Comparison of ENCODE assay signal across 10 cellular contexts in the genomic region with DNA sequence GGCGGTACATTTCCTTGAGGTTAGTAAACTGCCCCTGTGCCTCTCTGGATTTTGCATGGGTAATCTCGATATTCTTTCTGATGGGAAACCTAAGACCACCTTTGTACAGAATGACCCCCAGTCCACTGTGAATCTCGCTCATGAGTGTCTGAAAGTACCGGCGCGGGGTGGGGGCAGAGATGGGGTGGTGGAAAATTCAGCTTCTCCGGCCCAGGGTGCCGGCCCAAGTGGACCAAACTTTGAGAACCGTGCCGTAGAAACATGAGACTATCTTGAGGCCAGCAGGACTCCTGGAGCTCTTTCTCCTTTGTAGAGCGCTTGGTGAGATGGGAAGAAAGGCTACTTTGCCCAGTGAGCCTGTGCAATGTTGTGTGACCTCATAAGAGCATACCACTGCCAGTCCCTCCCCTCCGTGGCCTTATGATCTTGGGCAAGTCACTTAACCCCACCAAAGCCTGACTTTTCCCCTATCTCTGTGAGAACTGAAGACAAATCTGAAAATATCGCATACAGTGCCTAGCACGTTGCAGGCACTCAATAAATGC. TPM values are rescaled to one million over a fixed set of nuclear protein-coding genes. Genes with fewer than 3 reads are reported as not detected.
DNase-seq lines count a peak whose midpoint lies in the region; ATAC-seq, FAIRE-seq and TF ChIP-seq lines count a peak whose summit lies in the region.
"Had no signal": no experiment of that assay in that cellular context is flagged by ENCODE, and none has a peak within 500 bp of the region (broad histone marks: within the 10 kb centered on the region; RNA-seq: fewer than 3 reads in every experiment).

No MANE protein-coding gene starts in this region.

- no peak overlapping the region for H3K18ac ChIP-seq in IMR-90 (ENCODE audit: low read depth, low read length)

- H3K27ac Mint-ChIP-seq in natural killer cell = no peak overlapping the region
- H3K27ac Mint-ChIP-seq: stimulated activated effector memory CD8-positive, alpha-beta T cell treated with anti-CD3 and anti-CD28 coated beads, Interleukin-12 subunit alpha, Interleukin-12 subunit beta, amount 100 ng/mL, for 72 hours had no signal

- H4K5ac ChIP-seq in IMR-90 (ENCODE audit: low read depth, low read length) = peak overlapping the region; percentile 0; the same call in 1 of the 2 replicates

- no peak for ATAC-seq in IMR-90 (ENCODE audit: low read depth)
- ATAC-seq in lung (ENCODE audit: insufficient read depth, low FRiP score) = no peak
- ATAC-seq in thoracic aorta (ENCODE audit: insufficient number of reproducible peaks, low FRiP score, low read depth) = no peak
- ATAC-seq in natural killer cell = no peak
- no peak for ATAC-seq in GM18511 (IDR thresholded peaks at IDR 0.05; ENCODE audit: unreplicated experiment)
- no peak for ATAC-seq in GM21515 (IDR thresholded peaks at IDR 0.05; ENCODE audit: unreplicated experiment)
- no peak for ATAC-seq in HG02623 (IDR thresholded peaks at IDR 0.05; ENCODE audit: unreplicated experiment)
- ATAC-seq: activated T-cell treated with anti-CD3 and anti-CD28 coated beads, Interleukin-2, amount 50 U/mL, for 4 hours; stimulated activated effector memory CD8-positive, alpha-beta T cell treated with anti-CD3 and anti-CD28 coated beads, Interleukin-12 subunit alpha, Interleukin-12 subunit beta, amount 100 ng/mL, for 72 hours had no signal

- in situ Hi-C loops in IMR-90 (cut with MboI; ENCODE audit: low sequenced_read_pairs) = no loop called here

- H3K9me3 ChIP-seq in IMR-90 (ENCODE audit: control insufficient read depth, insufficient read depth, low read length) = peaks cover 5% of the 10 kb centered on the region
- peaks cover 2% of the 10 kb centered on the region for H3K9me3 ChIP-seq in endothelial cell of umbilical vein (replicated peaks; ENCODE audit: control insufficient read depth, insufficient read depth, low read length)
- H3K9me3 ChIP-seq in lung (ENCODE audit: control insufficient read depth in 2 of 2, insufficient read depth in 1 of 2, low read length in 1 of 2) = peaks cover 0 to 8% of the 10 kb centered on the region in 2 donors
- H3K9me3 ChIP-seq in thoracic aorta = peaks cover 4% of the 10 kb centered on the region

- H3K4me2 ChIP-seq in IMR-90 (ENCODE audit: low read depth, low read length) (peak overlapping the region; percentile 73), endothelial cell of umbilical vein (ENCODE audit: insufficient read depth, low read length) (peak overlapping the region; percentile 88)

- CTCF ChIA-PET in IMR-90 (lab: Yijun Ruan, JAX) = interaction anchor here (1.1 to 1.7 kb wide), 2 partner anchors 11 to 63 kb away, joined by 3 to 11 read pairs; no protein-coding TSS in a partner anchor
- CTCF ChIA-PET in endothelial cell of umbilical vein (lab: Charles Lee) = interaction anchor here (0.9 to 6.0 kb wide), 10 partner anchors 9 to 342 kb away, joined by 3 to 90 read pairs (median 4); a partner anchor contains a TSS

- H3K36me3 Mint-ChIP-seq in natural killer cell = no peaks in the 10 kb centered on the region
- H3K36me3 Mint-ChIP-seq: stimulated activated effector memory CD8-positive, alpha-beta T cell treated with anti-CD3 and anti-CD28 coated beads, Interleukin-12 subunit alpha, Interleukin-12 subunit beta, amount 100 ng/mL, for 72 hours had no signal

- H3K27me3 Mint-ChIP-seq in natural killer cell (ENCODE audit: low read depth in 2 of 2) = peaks cover 3 to 8% of the 10 kb centered on the region in 2 donors

- H3K27ac ChIP-seq in IMR-90 (ENCODE audit: insufficient read depth, low read length) (no peak overlapping the region), endothelial cell of umbilical vein (ENCODE audit: insufficient read depth, low read depth, low read length) (no peak overlapping the region), lung (ENCODE audit: low read depth in 1 of 2, low read length in 1 of 2) (peak overlapping the region in 1 of 2 donors; percentile 32), thoracic aorta (no peak overlapping the region)

- DNase-seq in IMR-90 = no peak
- no peak for DNase-seq in endothelial cell of umbilical vein (ENCODE audit: low read depth, low spot score)
- DNase-seq in lung (ENCODE audit: low spot score) = no peak
- no peak for DNase-seq in thoracic aorta (ENCODE audit: low spot score)
- no peak for DNase-seq in natural killer cell
- DNase-seq: activated T-cell treated with anti-CD3 and anti-CD28 coated beads, Interleukin-2, amount 50 U/mL, for 4 hours had no signal

- H3K9me1 ChIP-seq in IMR-90 (ENCODE audit: insufficient read depth, low read length) (peaks cover 3% of the 10 kb centered on the region), endothelial cell of umbilical vein (replicated peaks; ENCODE audit: control insufficient read depth, extremely low read depth, insufficient read depth, low read length) (no peaks in the 10 kb centered on the region)

- WGBS in IMR-90 (ENCODE audit: extremely low coverage in 2 of 2, insufficient read length in 1 of 2), 2 experiments = no CpG with 5 or more reads among the region's 14 CpGs
- 67 to 72% methylated on average over 14 of the region's 14 CpGs for WGBS in lung, 2 donors

- H3K4me3 ChIP-seq in IMR-90 (ENCODE audit: insufficient read depth, low read depth, low read length) (peak overlapping the region; percentile 43), endothelial cell of umbilical vein (replicated peaks in 1 of 3; ENCODE audit: insufficient read depth in 1 of 3, low read depth in 1 of 3, low read length in 3 of 3) (peak overlapping the region; percentile 31 to 60 (median 42)), lung (peak overlapping the region; percentile 29), thoracic aorta (peak overlapping the region; percentile 77)

- peaks cover 6 to 9% of the 10 kb centered on the region in 2 donors for H3K9me3 Mint-ChIP-seq in natural killer cell
- H3K9me3 Mint-ChIP-seq: activated T-cell treated with anti-CD3 and anti-CD28 coated beads, Interleukin-2, amount 50 U/mL, for 4 hours had no signal

- H4K8ac ChIP-seq in IMR-90 (ENCODE audit: low read depth in 2 of 2, low read length in 2 of 2) = peak overlapping the region; percentile 24 to 77; a peak in 3 of 4 replicates

- H2AK9ac ChIP-seq in IMR-90 (replicated peaks; ENCODE audit: low read depth, low read length, poor library complexity) = peak overlapping the region; percentile 0

- intact Hi-C loops in IMR-90 (cut with micrococcal nuclease) = no loop called here
- intact Hi-C loops in endothelial cell of umbilical vein (cut with micrococcal nuclease) = loop anchor here (1.0 to 2.0 kb wide), 2 partner anchors 10 to 29 kb away; no protein-coding TSS in a partner anchor
- intact Hi-C loops in natural killer cell (cut with micrococcal nuclease) = no loop called here

- H2BK15ac ChIP-seq in IMR-90 (ENCODE audit: low read depth, low read length) = no peak overlapping the region; the same call in 2 of the 3 replicates

- TF ChIP-seq RAD21 in IMR-90 (IDR thresholded peaks at IDR 0.05; ENCODE audit: low read length) = no peak

- H2AFZ ChIP-seq in IMR-90 (replicated peaks; ENCODE audit: low read length, poor library complexity) (peak overlapping the region; percentile 94), endothelial cell of umbilical vein (ENCODE audit: low read depth, low read length) (peak overlapping the region; percentile 96)

- H2BK5ac ChIP-seq in IMR-90 (ENCODE audit: low read depth, low read length, poor library complexity, severe bottlenecking) = no peak overlapping the region

- peak overlapping the region; percentile 57; the same call in 1 of the 2 replicates for H2BK120ac ChIP-seq in IMR-90 (ENCODE audit: low read depth, low read length)

- no peak overlapping the region for H3K4me3 Mint-ChIP-seq in natural killer cell
- H3K4me3 Mint-ChIP-seq: activated T-cell treated with anti-CD3 and anti-CD28 coated beads, Interleukin-2, amount 50 U/mL, for 4 hours; stimulated activated effector memory CD8-positive, alpha-beta T cell treated with anti-CD3 and anti-CD28 coated beads, Interleukin-12 subunit alpha, Interleukin-12 subunit beta, amount 100 ng/mL, for 72 hours had no signal

- H2BK20ac ChIP-seq in IMR-90 (ENCODE audit: low read depth, low read length) = no peak overlapping the region

- H3K56ac ChIP-seq in IMR-90 (ENCODE audit: extremely low read depth, insufficient read depth, low read length) = no peak overlapping the region

- TF ChIP-seq POLR2A in IMR-90 (IDR thresholded peaks at IDR 0.05; ENCODE audit: low read depth, low read length) (no peak), endothelial cell of umbilical vein (IDR thresholded peaks at IDR 0.05; ENCODE audit: low read depth, low read length) (no peak)

- TF ChIP-seq CTCF in IMR-90 (conservative IDR thresholded peaks at IDR 0.05; ENCODE audit: low read depth, low read length) (no peak), endothelial cell of umbilical vein (IDR thresholded peaks at IDR 0.05; ENCODE audit: extremely low read depth in 1 of 2, insufficient read depth in 1 of 2, low read depth in 1 of 2, low read length in 2 of 2) (no peak), lung (IDR thresholded peaks at IDR 0.05; ENCODE audit: control extremely low read depth, extremely low read depth) (no peak), thoracic aorta (IDR thresholded peaks at IDR 0.05) (no peak), natural killer cell (IDR thresholded peaks at IDR 0.05) (no peak)

- H2AK5ac ChIP-seq in IMR-90 (ENCODE audit: low read depth, low read length) = no peak overlapping the region

- BruUV-seq in IMR-90 (replicated peaks; lab: Mats Ljungman, UMichigan) (no TSS peak), endothelial cell of umbilical vein (replicated peaks; lab: Mats Ljungman, UMichigan) (TSS peak; percentile 78)

- H3K36me3 ChIP-seq in IMR-90 (ENCODE audit: control insufficient read depth, insufficient read depth, low read length) (no peaks in the 10 kb centered on the region), endothelial cell of umbilical vein (ENCODE audit: control insufficient read depth in 2 of 2, extremely low read depth in 1 of 2, insufficient read depth in 2 of 2, low read length in 2 of 2) (no peaks in the 10 kb centered on the region), lung (ENCODE audit: control insufficient read depth in 2 of 2, insufficient read depth in 2 of 2, low read length in 2 of 2) (no peaks in the 10 kb centered on the region), thoracic aorta (no peaks in the 10 kb centered on the region)

- no peaks in the 10 kb centered on the region for H3K79me1 ChIP-seq in IMR-90 (ENCODE audit: low read depth in 1 of 2, low read length in 2 of 2)

- H3K14ac ChIP-seq in IMR-90 (replicated peaks; ENCODE audit: low read depth, low read length) = no peak overlapping the region

- H3K9ac ChIP-seq in IMR-90 (ENCODE audit: low read depth, low read length) = 0 out of 2 replicates have a peak overlapping the region, but pooled peaks have one; percentile 1
- H3K9ac ChIP-seq in endothelial cell of umbilical vein (replicated peaks; ENCODE audit: extremely low read depth, insufficient read depth, low read length) = peak overlapping the region; percentile 26

- H3K4me1 Mint-ChIP-seq in natural killer cell = no peaks in the 10 kb centered on the region
- H3K4me1 Mint-ChIP-seq: stimulated activated effector memory CD8-positive, alpha-beta T cell treated with anti-CD3 and anti-CD28 coated beads, Interleukin-12 subunit alpha, Interleukin-12 subunit beta, amount 100 ng/mL, for 72 hours had no signal

- H3K79me2 ChIP-seq in endothelial cell of umbilical vein (ENCODE audit: control insufficient read depth, insufficient read depth, low read length) = no peaks in the 10 kb centered on the region

- dilution Hi-C loops in IMR-90 (cut with HindIII; ENCODE audit: low sequenced_read_pairs, unreplicated experiment) = no loop called here
- dilution Hi-C loops in endothelial cell of umbilical vein (cut with MboI; ENCODE audit: extremely low pct_ligation_motif_present, low sequenced_read_pairs) = no loop called here

- no peak overlapping the region for H3K23ac ChIP-seq in IMR-90 (ENCODE audit: low read depth, low read length)

- H3K27me3 ChIP-seq in IMR-90 (ENCODE audit: control insufficient read depth, insufficient read depth, low read length) (no peaks in the 10 kb centered on the region), endothelial cell of umbilical vein (ENCODE audit: control insufficient read depth in 2 of 2, insufficient read depth in 2 of 2, low read length in 2 of 2) (no peaks in the 10 kb centered on the region), lung (ENCODE audit: control insufficient read depth, insufficient read depth) (no peaks in the 10 kb centered on the region), thoracic aorta (replicated peaks; ENCODE audit: insufficient read depth) (no peaks in the 10 kb centered on the region)

- H4K20me1 ChIP-seq in IMR-90 (ENCODE audit: insufficient read depth, low read length) = no peaks in the 10 kb centered on the region
- no peaks in the 10 kb centered on the region for H4K20me1 ChIP-seq in endothelial cell of umbilical vein (replicated peaks; ENCODE audit: control insufficient read depth, extremely low read depth, insufficient read depth, low read length)

- H3K4me1 ChIP-seq in IMR-90 (ENCODE audit: control insufficient read depth, insufficient read depth, low read length) = peaks cover 3% of the 10 kb centered on the region; the same call in 1 of the 2 replicates
- peaks cover 4% of the 10 kb centered on the region for H3K4me1 ChIP-seq in endothelial cell of umbilical vein (ENCODE audit: control insufficient read depth, extremely low read depth, insufficient read depth, low read length)
- peaks cover 0 to 8% of the 10 kb centered on the region in 2 donors for H3K4me1 ChIP-seq in lung (ENCODE audit: control insufficient read depth in 2 of 2, insufficient read depth in 2 of 2, low read length in 2 of 2)
- H3K4me1 ChIP-seq in thoracic aorta (ENCODE audit: control insufficient read depth in 1 of 2, low read depth in 2 of 2) = peaks cover 0 to 5% of the 10 kb centered on the region in 2 donors

- FAIRE-seq in endothelial cell of umbilical vein (lab: Jason Lieb, UNC) = no peak

- POLR2A ChIA-PET in IMR-90 (lab: Charles Lee; ENCODE audit: unreplicated experiment) = interaction anchor here (1.1 kb wide), 1 partner anchor 11 kb away, joined by 5 read pairs; no protein-coding TSS in a partner anchor
- POLR2A ChIA-PET in endothelial cell of umbilical vein (lab: Charles Lee) = interaction anchor here (0.9 kb wide), 1 partner anchor 11 kb away, joined by 3 read pairs; no protein-coding TSS in a partner anchor

- peak overlapping the region; percentile 52; the same call in 1 of the 2 replicates for H3K4ac ChIP-seq in IMR-90 (ENCODE audit: low read depth, low read length)

- H4K91ac ChIP-seq in IMR-90 (ENCODE audit: insufficient read depth, low read depth, low read length) = no peak overlapping the region

RNA-seq across cellular contexts. Expression of a gene that starts 40.3 kb away (rescaled TPM):
- total RNA-seq in IMR-90 (2012; rRNA removed) (99.4 and 130 TPM in 2 replicates), endothelial cell of umbilical vein (136 and 142 TPM in 2 replicates), lung (100 to 1,000 TPM in 1 of 2 donors, 10 to 100 TPM in 1; 77.6 to 237 TPM), thoracic aorta (under 1 TPM in 1 of 2 donors, not detected in 1; 0.21 TPM), natural killer cell (1 to 10 TPM in 1 of 3 donors, under 1 TPM in 2; 0.41 to 1.3 (median 0.60) TPM)
- polyA plus RNA-seq in IMR-90 (2012; rRNA removed) (26.0 and 30.5 TPM in 2 replicates), endothelial cell of umbilical vein (36.7 and 42.9 TPM in 2 replicates), lung (10 to 100 TPM; 14.6 to 53.5 TPM)
- 6.7 and 7.6 TPM in 2 replicates for polyA plus RNA-seq in IMR-90 (2012; cell fraction: cytosol; rRNA removed)
- polyA plus RNA-seq in IMR-90 (2012; cell fraction: nucleus; rRNA removed; ENCODE audit: low replicate concordance) = 4.5 and 34.9 TPM in 2 replicates
- 58.8 and 61.9 TPM in 2 replicates for polyA plus RNA-seq in endothelial cell of umbilical vein (2011; cell fraction: cytosol; rRNA removed)
- polyA plus RNA-seq in endothelial cell of umbilical vein (2011; cell fraction: nucleus; rRNA removed) = 103 and 121 TPM in 2 replicates
- 116 and 257 TPM in 2 replicates for polyA plus RNA-seq in endothelial cell of umbilical vein (2012)
- 178 and 183 TPM in 2 replicates for polyA minus RNA-seq in endothelial cell of umbilical vein
- polyA minus RNA-seq in endothelial cell of umbilical vein (2011; cell fraction: cytosol; rRNA and poly(A)+ RNA removed) = 6.1 TPM
- polyA minus RNA-seq in endothelial cell of umbilical vein (2011; cell fraction: nucleus; rRNA and poly(A)+ RNA removed) = 416 and 737 TPM in 2 replicates

Comparison
In these comparisons a context has a peak if more than half of its experiments do, and no peak if none do; other contexts are left out.
1. RNA of a gene that starts 40.3 kb away (total RNA-seq): 77.6 to 237 TPM in lung, 136 to 142 TPM in endothelial cell of umbilical vein and 99.4 to 130 TPM in IMR-90; 0.41 to 1.3 TPM in natural killer cell and 0.21 TPM in thoracic aorta; every median in the first group is over 10 times any median in the second.
2. Peak in every context shown above with its lines, with median percentiles within 50 percentile points of each other: H3K4me3 ChIP-seq.